ENCODE assay signal across 8 cellular contexts in the genomic region with DNA sequence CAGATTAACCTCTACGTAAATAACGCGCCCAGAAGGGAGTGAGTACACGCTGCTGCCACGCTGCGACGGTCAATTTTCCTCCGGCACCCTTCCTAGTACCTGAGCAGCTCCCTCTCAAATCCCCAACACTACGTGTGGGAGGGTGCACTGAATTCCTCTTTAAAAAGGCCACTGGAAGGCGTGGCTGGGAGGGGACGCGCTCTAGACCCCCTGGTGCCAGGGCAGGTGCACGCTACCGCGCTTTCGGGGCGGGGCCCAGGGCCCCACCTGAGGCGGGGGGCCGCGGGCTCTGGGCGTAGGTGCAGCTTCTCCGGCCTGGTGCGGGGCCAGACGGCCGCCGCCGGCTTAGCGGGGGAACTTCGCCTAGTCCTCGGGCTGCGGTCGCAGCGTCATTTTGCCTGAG. TPM values are rescaled to one million over a fixed set of nuclear protein-coding genes. Genes with fewer than 3 reads are reported as not detected.
DNase-seq lines count a peak whose midpoint lies in the region; ATAC-seq, FAIRE-seq and TF ChIP-seq lines count a peak whose summit lies in the region.

No MANE protein-coding gene starts in this region.

- H3K27ac Mint-ChIP-seq in activated T-helper 2 cell treated with anti-CD3 and anti-CD28 coated beads, Interferon-gamma antibody, Interleukin-2, Interleukin-4, amounts not matched to agents 10 μg/mL and 5 μg/mL and 100 μg/mL, durations not matched to agents 14 hours and 24 hours and 36 hours, result peak overlapping the region; percentile 99

- CTCF ChIA-PET in AG04450 (lab: Charles Lee), result no interaction called here

- POLR2A ChIA-PET in AG04450 (lab: Yijun Ruan, JAX), result interaction anchor here (0.6 to 2.1 kb wide), 5 partner anchors 11 to 204 kb away, joined by 3 to 9 read pairs (median 3); no protein-coding TSS in a partner anchor

- FAIRE-seq in GM18507 (lab: Jason Lieb, UNC), result peak; percentile 41

- ATAC-seq in HG02885 (IDR thresholded peaks at IDR 0.05; ENCODE audit: poor library complexity, unreplicated experiment), result peak; percentile 24

- no peak for DNase-seq in AG04450 (ENCODE audit: low read depth, low spot score)
- no peak for DNase-seq in GM18507 (ENCODE audit: extremely low spot score, insufficient read length, low read depth)
- peak; percentile 27 to 37 for DNase-seq in NCI-H1930 (lab: John Stamatoyannopoulos, UW)
- DNase-seq in activated T-helper 2 cell treated with anti-CD3 and anti-CD28 coated beads, Interferon-gamma antibody, Interleukin-2, Interleukin-4, amounts not matched to agents 10 μg/mL and 5 μg/mL and 100 μg/mL, durations not matched to agents 14 hours and 24 hours and 36 hours (ENCODE audit: low spot score), result no peak
- DNase-seq in cardiac septum (ENCODE audit: low spot score), result peak; percentile 72
- peak; percentile 50 for DNase-seq in pons (ENCODE audit: low spot score)
- DNase-seq in AML-193 (lab: John Stamatoyannopoulos, UW), result no peak

- peak overlapping the region; percentile 59 for H3K27ac ChIP-seq in AG04450 (ENCODE audit: low read depth, low read length)

- H3K4me3 ChIP-seq in AG04450 (ENCODE audit: low read depth, low read length), result peak overlapping the region; percentile 79

- intact Hi-C loops in activated T-helper 2 cell treated with anti-CD3 and anti-CD28 coated beads, Interferon-gamma antibody, Interleukin-2, Interleukin-4, amounts not matched to agents 10 μg/mL and 5 μg/mL and 100 μg/mL, durations not matched to agents 14 hours and 24 hours and 36 hours (cut with micrococcal nuclease), result loop anchor here (1.0 to 5.0 kb wide), 7 partner anchors 19 to 776 kb away; partner anchors contain the start of genes NDUFV2, RALBP1, TWSG1 and VAPA
- intact Hi-C loops in cardiac septum (cut with DNase I), result loop anchor here (1.0 kb wide), 1 partner anchor 34 kb away; the partner anchor contains the start of gene NDUFV2

- no peaks in the 10 kb centered on the region for H3K9me3 Mint-ChIP-seq in activated T-helper 2 cell treated with anti-CD3 and anti-CD28 coated beads, Interferon-gamma antibody, Interleukin-2, Interleukin-4, amounts not matched to agents 10 μg/mL and 5 μg/mL and 100 μg/mL, durations not matched to agents 14 hours and 24 hours and 36 hours

- peaks cover 48% of the 10 kb centered on the region for H3K4me1 Mint-ChIP-seq in activated T-helper 2 cell treated with anti-CD3 and anti-CD28 coated beads, Interferon-gamma antibody, Interleukin-2, Interleukin-4, amounts not matched to agents 10 μg/mL and 5 μg/mL and 100 μg/mL, durations not matched to agents 14 hours and 24 hours and 36 hours (ENCODE audit: low read depth)

- no peaks in the 10 kb centered on the region for H3K27me3 ChIP-seq in AG04450 (ENCODE audit: control insufficient read depth, insufficient read depth, low read length)

- H3K36me3 Mint-ChIP-seq in activated T-helper 2 cell treated with anti-CD3 and anti-CD28 coated beads, Interferon-gamma antibody, Interleukin-2, Interleukin-4, amounts not matched to agents 10 μg/mL and 5 μg/mL and 100 μg/mL, durations not matched to agents 14 hours and 24 hours and 36 hours (ENCODE audit: low read depth), result peaks cover 68% of the 10 kb centered on the region

- no peaks in the 10 kb centered on the region for H3K9me3 ChIP-seq in AG04450 (ENCODE audit: control insufficient read depth, insufficient read depth, low read length)

- no peaks in the 10 kb centered on the region for H3K27me3 Mint-ChIP-seq in activated T-helper 2 cell treated with anti-CD3 and anti-CD28 coated beads, Interferon-gamma antibody, Interleukin-2, Interleukin-4, amounts not matched to agents 10 μg/mL and 5 μg/mL and 100 μg/mL, durations not matched to agents 14 hours and 24 hours and 36 hours (ENCODE audit: low read depth)

- peak overlapping the region; percentile 95 for H3K4me3 Mint-ChIP-seq in activated T-helper 2 cell treated with anti-CD3 and anti-CD28 coated beads, Interferon-gamma antibody, Interleukin-2, Interleukin-4, amounts not matched to agents 10 μg/mL and 5 μg/mL and 100 μg/mL, durations not matched to agents 14 hours and 24 hours and 36 hours (ENCODE audit: low read depth)

- no peak for TF ChIP-seq CTCF in AG04450 (IDR thresholded peaks at IDR 0.05; ENCODE audit: low read depth, low read length)

RNA-seq across cellular contexts. Expression of gene ANKRD12, which starts 0.7 kb away (rescaled TPM):
- polyA plus RNA-seq in AG04450 (2011; rRNA removed), result 8.5 and 10.4 TPM in 2 replicates
- 31.7 and 78.2 TPM in 2 replicates for polyA minus RNA-seq in AG04450 (2011; rRNA and poly(A)+ RNA removed)
- total RNA-seq in activated T-helper 2 cell treated with anti-CD3 and anti-CD28 coated beads, Interferon-gamma antibody, Interleukin-2, Interleukin-4, amounts not matched to agents 10 μg/mL and 5 μg/mL and 100 μg/mL, durations not matched to agents 14 hours and 24 hours and 36 hours, result 66.0 and 68.7 TPM in 2 replicates
- total RNA-seq in cardiac septum, result 66.6 TPM

RNA-seq across cellular contexts. Expression of gene NDUFV2, which starts 33.4 kb away (rescaled TPM):
- 163 and 207 TPM in 2 replicates for polyA plus RNA-seq in AG04450 (2011; rRNA removed)
- 28.7 and 33.0 TPM in 2 replicates for polyA minus RNA-seq in AG04450 (2011; rRNA and poly(A)+ RNA removed)
- 329 and 341 TPM in 2 replicates for total RNA-seq in activated T-helper 2 cell treated with anti-CD3 and anti-CD28 coated beads, Interferon-gamma antibody, Interleukin-2, Interleukin-4, amounts not matched to agents 10 μg/mL and 5 μg/mL and 100 μg/mL, durations not matched to agents 14 hours and 24 hours and 36 hours
- total RNA-seq in cardiac septum, result 325 TPM

Comparison
In these comparisons a context has a peak if more than half of its experiments do, and no peak if none do; other contexts are left out.
1. DNase-seq: peak in NCI-H1930 (2 of 2), cardiac septum (single experiment) and pons (single experiment); none in AG04450 (single experiment), GM18507 (single experiment), activated T-helper 2 cell treated with anti-CD3 and anti-CD28 coated beads, Interferon-gamma antibody, Interleukin-2, Interleukin-4, amounts not matched to agents 10 μg/mL and 5 μg/mL and 100 μg/mL, durations not matched to agents 14 hours and 24 hours and 36 hours (single experiment) and AML-193 (0 of 2).